Comparison of ENCODE assay signal across 10 cellular contexts in the genomic region with DNA sequence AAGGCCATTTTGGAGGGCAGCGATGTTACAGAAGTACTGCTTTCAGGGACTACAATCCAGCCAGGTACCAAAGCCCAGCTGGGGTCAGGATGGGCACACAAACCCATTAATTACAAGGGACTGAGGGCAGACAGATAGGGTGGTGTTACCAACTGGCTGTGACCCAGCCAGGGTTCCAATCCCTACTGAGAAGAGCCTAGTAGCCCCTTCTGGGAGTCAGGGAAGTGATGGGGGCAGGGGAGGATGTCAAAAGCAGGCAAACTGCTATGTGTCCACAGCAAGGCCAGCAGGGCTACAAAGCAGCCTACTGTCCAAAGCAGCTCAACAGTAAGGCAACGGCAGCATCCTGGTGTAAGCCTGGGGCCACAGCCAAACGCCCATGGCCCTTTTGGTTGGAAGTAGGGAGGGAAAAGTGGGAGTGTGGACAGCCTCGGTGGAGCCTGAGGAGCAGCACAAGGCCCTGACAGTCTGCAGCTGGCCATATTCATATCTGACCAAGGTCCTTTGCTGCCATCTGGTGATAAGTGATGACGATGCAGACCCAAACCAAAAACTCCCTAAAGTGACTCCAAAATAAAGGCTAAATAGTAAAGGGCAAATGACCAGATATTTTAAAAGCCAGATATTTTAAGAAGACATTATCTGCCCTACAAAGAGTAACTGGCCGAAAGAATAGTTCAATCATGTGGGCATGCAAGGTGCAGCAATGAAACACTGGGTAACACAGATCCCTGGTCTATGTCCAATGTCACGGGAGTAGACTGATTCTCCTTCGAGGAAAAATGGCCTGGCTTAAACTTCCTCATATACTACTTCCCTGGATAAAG. TPM values are rescaled to one million over a fixed set of nuclear protein-coding genes. Genes with fewer than 3 reads are reported as not detected.
DNase-seq lines count a peak whose midpoint lies in the region; FAIRE-seq and TF ChIP-seq lines count a peak whose summit lies in the region.
"Had no signal": no experiment of that assay in that cellular context is flagged by ENCODE, and none has a peak within 500 bp of the region (broad histone marks: within the 10 kb centered on the region; RNA-seq: fewer than 3 reads in every experiment).

No MANE protein-coding gene starts in this region.

- no peaks in the 10 kb centered on the region for H3K4me1 Mint-ChIP-seq in activated naive CD4-positive, alpha-beta T cell treated with anti-CD3 and anti-CD28 coated beads for 36 hours (ENCODE audit: low read depth)
- H3K4me1 Mint-ChIP-seq: naive B cell had no signal

- H2AFZ ChIP-seq in keratinocyte (ENCODE audit: control insufficient read depth, low read length) = no peak overlapping the region

- dilution Hi-C loops in keratinocyte (cut with MboI; ENCODE audit: extremely low pct_ligation_motif_present, low sequenced_read_pairs) = no loop called here

- H3K27ac ChIP-seq in keratinocyte (ENCODE audit: control insufficient read depth, insufficient read depth, low read length) (no peak overlapping the region), esophagus squamous epithelium (no peak overlapping the region)
- H3K27ac ChIP-seq: SJSA1 had no signal

- POLR2A ChIA-PET in HEK293T (lab: Yijun Ruan, JAX) = no interaction called here

- H3K4me2 ChIP-seq in keratinocyte (ENCODE audit: control insufficient read depth, extremely low read depth, insufficient read depth, low read depth, low read length) = no peak overlapping the region

- no peak overlapping the region for H3K4me3 Mint-ChIP-seq in activated naive CD4-positive, alpha-beta T cell treated with anti-CD3 and anti-CD28 coated beads for 36 hours
- H3K4me3 Mint-ChIP-seq: naive B cell had no signal

- DNase-seq in ACHN = peak; percentile 16
- peak; percentile 46 for DNase-seq in HEK293T (ENCODE audit: extremely low spot score)
- no peak for DNase-seq in astrocyte of the cerebellum (ENCODE audit: low read depth)
- no peak for DNase-seq in keratinocyte (ENCODE audit: low read depth, low spot score)
- no peak for DNase-seq in 8988T
- DNase-seq in activated naive CD4-positive, alpha-beta T cell treated with Interleukin-2 at 50 U/mL for 16 hours = no peak
- no peak for DNase-seq in esophagus squamous epithelium (lab: John Stamatoyannopoulos, UW)
- no peak for DNase-seq in activated naive CD4-positive, alpha-beta T cell treated with anti-CD3 and anti-CD28 coated beads for 36 hours
- DNase-seq: naive B cell had no signal

- TF ChIP-seq POLR2A in esophagus squamous epithelium (IDR thresholded peaks at IDR 0.05) = no peak

- H3K27me3 ChIP-seq in keratinocyte (ENCODE audit: control insufficient read depth, extremely low read depth, insufficient read depth, low read length) (no peaks in the 10 kb centered on the region), esophagus squamous epithelium (no peaks in the 10 kb centered on the region)
- H3K27me3 ChIP-seq: SJSA1 had no signal

- TF ChIP-seq CTCF in astrocyte of the cerebellum (IDR thresholded peaks at IDR 0.05; ENCODE audit: low read depth, low read length, missing control alignments) (peak; percentile 41), keratinocyte (optimal IDR thresholded peaks at IDR 0.05 in 1 of 3, IDR thresholded peaks at IDR 0.05 in 1 of 3, conservative IDR thresholded peaks at IDR 0.05 in 1 of 3; ENCODE audit: extremely low read depth in 1 of 3, insufficient read depth in 2 of 3, low read length in 3 of 3) (peak; percentile 15 to 35 (median 28)), esophagus squamous epithelium (IDR thresholded peaks at IDR 0.05) (peak in 3 of 6 experiments; percentile 10 to 29 (median 16))

- H3K27ac Mint-ChIP-seq in activated naive CD4-positive, alpha-beta T cell treated with anti-CD3 and anti-CD28 coated beads for 36 hours = no peak overlapping the region

- no peak overlapping the region for H3K4me3 ChIP-seq in astrocyte of the cerebellum (ENCODE audit: low read depth, low read length)
- no peak overlapping the region for H3K4me3 ChIP-seq in keratinocyte (ENCODE audit: control insufficient read depth in 2 of 3, extremely low read depth in 1 of 3, insufficient read depth in 2 of 3, low read depth in 1 of 3, low read length in 3 of 3)
- no peak overlapping the region for H3K4me3 ChIP-seq in esophagus squamous epithelium
- H3K4me3 ChIP-seq: SJSA1 had no signal

- H3K9me1 ChIP-seq in keratinocyte (ENCODE audit: control insufficient read depth, extremely low read depth, insufficient read depth, low read length) = no peaks in the 10 kb centered on the region

- intact Hi-C loops in esophagus squamous epithelium (cut with DNase I) = no loop called here
- intact Hi-C loops in activated naive CD4-positive, alpha-beta T cell treated with anti-CD3 and anti-CD28 coated beads for 36 hours (cut with micrococcal nuclease) = no loop called here

- WGBS in esophagus squamous epithelium, 2 donors = 76 to 82% methylated on average over 7 to 8 of the region's 8 CpGs

- H3K9me3 ChIP-seq in keratinocyte (ENCODE audit: control insufficient read depth, low read depth, low read length) = no peaks in the 10 kb centered on the region
- H3K9me3 ChIP-seq in esophagus squamous epithelium = no peaks in the 10 kb centered on the region
- H3K9me3 ChIP-seq: SJSA1 had no signal

- no peaks in the 10 kb centered on the region for H3K79me2 ChIP-seq in keratinocyte (ENCODE audit: control insufficient read depth, insufficient read depth, low read length)

- peaks cover 22% of the 10 kb centered on the region for H3K9me3 Mint-ChIP-seq in activated naive CD4-positive, alpha-beta T cell treated with anti-CD3 and anti-CD28 coated beads for 36 hours

- no peak for FAIRE-seq in keratinocyte (lab: Jason Lieb, UNC)

- no peaks in the 10 kb centered on the region for H4K20me1 ChIP-seq in keratinocyte (ENCODE audit: control insufficient read depth, extremely low read depth, insufficient read depth, low read length)

- H3K36me3 Mint-ChIP-seq in activated naive CD4-positive, alpha-beta T cell treated with anti-CD3 and anti-CD28 coated beads for 36 hours (ENCODE audit: low read depth) = peaks cover 79% of the 10 kb centered on the region

- CTCF ChIA-PET in HEK293T (lab: Yijun Ruan, JAX) = interaction anchor here (0.7 kb wide), 1 partner anchor 10 kb away, joined by 3 read pairs; no protein-coding TSS in a partner anchor
- CTCF ChIA-PET in activated naive CD4-positive, alpha-beta T cell treated with anti-CD3 and anti-CD28 coated beads for 36 hours (lab: Charles Lee) = interaction anchor here (1.3 kb wide), 1 partner anchor 10 kb away, joined by 3 read pairs; no protein-coding TSS in a partner anchor

- H3K27me3 Mint-ChIP-seq in activated naive CD4-positive, alpha-beta T cell treated with anti-CD3 and anti-CD28 coated beads for 36 hours (ENCODE audit: low read depth) = no peaks in the 10 kb centered on the region
- H3K27me3 Mint-ChIP-seq: naive B cell had no signal

- peaks cover 31 to 33% of the 10 kb centered on the region in 2 experiments for H3K36me3 ChIP-seq in keratinocyte (ENCODE audit: control insufficient read depth in 2 of 2, extremely low read depth in 1 of 2, insufficient read depth in 2 of 2, low read length in 2 of 2)
- H3K36me3 ChIP-seq in esophagus squamous epithelium = peaks cover 11 to 88% (median 20%) of the 10 kb centered on the region in 3 donors

- in situ Hi-C loops in ACHN (cut with HindIII; ENCODE audit: low pct_ligation_motif_present, low pct_unique_long_range_greater_than_20kb, low sequenced_read_pairs) (no loop called here), astrocyte of the cerebellum (cut with HindIII; ENCODE audit: low sequenced_read_pairs) (no loop called here)

- no peaks in the 10 kb centered on the region for H3K4me1 ChIP-seq in keratinocyte (ENCODE audit: control insufficient read depth, extremely low read depth, insufficient read depth, low read length)
- H3K4me1 ChIP-seq in esophagus squamous epithelium = peaks cover 0 to 5% (median 0%) of the 10 kb centered on the region in 3 donors
- H3K4me1 ChIP-seq: SJSA1 had no signal

- H3K9ac ChIP-seq in keratinocyte (ENCODE audit: control insufficient read depth, extremely low read depth, insufficient read depth, low read length) = no peak overlapping the region

TF ChIP-seq in HEK293T, 16 proteins besides CTCF, POLR2A, EP300 and RAD21:
- no peak for TF ChIP-seq LEF1 (IDR thresholded peaks at IDR 0.05; ENCODE audit: borderline replicate concordance)
- no peak for TF ChIP-seq SUZ12 (IDR thresholded peaks at IDR 0.05)

RNA-seq across cellular contexts. Expression of gene XPNPEP1, which starts 56.9 kb away (rescaled TPM):
- polyA plus RNA-seq in keratinocyte = 96.2 to 171 TPM (median 154 TPM) in 3 replicates
- 63.0 TPM for polyA plus RNA-seq in keratinocyte (2011; ENCODE audit: low read depth)
- 193 and 194 TPM in 2 replicates for polyA plus RNA-seq in keratinocyte (2011; cell fraction: cytosol; rRNA removed)
- polyA plus RNA-seq in keratinocyte (2011; cell fraction: nucleus; rRNA removed) = 258 and 305 TPM in 2 replicates
- polyA plus RNA-seq in keratinocyte (2012; ENCODE audit: low replicate concordance) = 43.2 and 52.6 TPM in 2 replicates
- 304 to 419 TPM (median 412 TPM) in 3 replicates for polyA minus RNA-seq in keratinocyte
- polyA minus RNA-seq in keratinocyte (2011; cell fraction: cytosol; rRNA and poly(A)+ RNA removed) = 164 TPM
- polyA minus RNA-seq in keratinocyte (2011; cell fraction: nucleus; rRNA and poly(A)+ RNA removed) = 134 and 140 TPM in 2 replicates
- 10 to 100 TPM; 39.0 to 79.3 (median 60.1) TPM for total RNA-seq in esophagus squamous epithelium
- total RNA-seq in activated naive CD4-positive, alpha-beta T cell treated with anti-CD3 and anti-CD28 coated beads for 36 hours = 10 to 100 TPM; 52.2 to 52.6 TPM

Comparison
In these comparisons a context has a peak if more than half of its experiments do, and no peak if none do; other contexts are left out.
1. DNase-seq: peak in ACHN (single experiment) and HEK293T (single experiment); none in astrocyte of the cerebellum (single experiment), keratinocyte (single experiment), 8988T (single experiment), activated naive CD4-positive, alpha-beta T cell treated with Interleukin-2 at 50 U/mL for 16 hours (single experiment), esophagus squamous epithelium (single experiment) and activated naive CD4-positive, alpha-beta T cell treated with anti-CD3 and anti-CD28 coated beads for 36 hours (single experiment).